11 cellular contexts compared by ENCODE assay signal in genomic region chr18:48872234-48873145, GRCh38.
A peak's percentile ranks its signal among the peaks of the same experiment; 100 is the strongest.
DNase-seq lines count a peak whose midpoint lies in the region; ATAC-seq, FAIRE-seq and TF ChIP-seq lines count a peak whose summit lies in the region.
"Had no signal": no experiment of that assay in that cellular context is flagged by ENCODE, and none has a peak within 500 bp of the region (broad histone marks: within the 10 kb centered on the region; RNA-seq: fewer than 3 reads in every experiment).

No MANE protein-coding gene starts in this region.

- peaks cover 29% of the 10 kb centered on the region for H3K4me1 Mint-ChIP-seq in activated CD8-positive, alpha-beta T cell treated with anti-CD3 and anti-CD28 coated beads, Interleukin-2, amount 10 ng/mL, durations not matched to agents 7 days and 5 days (ENCODE audit: low read depth)
- H3K4me1 Mint-ChIP-seq in activated CD8-positive, alpha-beta T cell treated with anti-CD3 and anti-CD28 coated beads for 36 hours (ENCODE audit: low read depth) = peaks cover 36% of the 10 kb centered on the region

- no peak for FAIRE-seq in urothelium cell line (lab: Jason Lieb, UNC)
- FAIRE-seq: kidney had no signal

- CTCF ChIA-PET in activated CD8-positive, alpha-beta T cell treated with anti-CD3 and anti-CD28 coated beads, Interleukin-2, amount 10 ng/mL, durations not matched to agents 7 days and 5 days (lab: Charles Lee) = no interaction called here
- CTCF ChIA-PET in activated CD8-positive, alpha-beta T cell treated with anti-CD3 and anti-CD28 coated beads for 36 hours (lab: Charles Lee) = no interaction called here

- intact Hi-C loops in activated CD8-positive, alpha-beta T cell treated with anti-CD3 and anti-CD28 coated beads for 36 hours (cut with micrococcal nuclease) = no loop called here
- intact Hi-C loops in posterior vena cava (cut with DNase I) = no loop called here

- H3K4me1 ChIP-seq in SJSA1 (replicated peaks) = peaks cover 32% of the 10 kb centered on the region

- ATAC-seq in activated CD8-positive, alpha-beta T cell treated with anti-CD3 and anti-CD28 coated beads, Interleukin-2, amount 10 ng/mL, durations not matched to agents 7 days and 5 days = no peak
- ATAC-seq in activated CD8-positive, alpha-beta T cell treated with anti-CD3 and anti-CD28 coated beads for 36 hours = no peak

- H3K9me3 ChIP-seq in SJSA1 (replicated peaks) = no peaks in the 10 kb centered on the region

- peak overlapping the region; percentile 39; the same call in 1 of the 2 replicates for H3K27ac ChIP-seq in SJSA1

- no peaks in the 10 kb centered on the region for H3K27me3 Mint-ChIP-seq in activated CD8-positive, alpha-beta T cell treated with anti-CD3 and anti-CD28 coated beads, Interleukin-2, amount 10 ng/mL, durations not matched to agents 7 days and 5 days (ENCODE audit: low read depth)
- H3K27me3 Mint-ChIP-seq in activated CD8-positive, alpha-beta T cell treated with anti-CD3 and anti-CD28 coated beads for 36 hours = no peaks in the 10 kb centered on the region

- no peaks in the 10 kb centered on the region for H3K27me3 ChIP-seq in SJSA1 (replicated peaks)
- H3K27me3 ChIP-seq: dorsolateral prefrontal cortex had no signal

- no peaks in the 10 kb centered on the region for H3K9me3 Mint-ChIP-seq in activated CD8-positive, alpha-beta T cell treated with anti-CD3 and anti-CD28 coated beads, Interleukin-2, amount 10 ng/mL, durations not matched to agents 7 days and 5 days (ENCODE audit: insufficient read depth)
- no peaks in the 10 kb centered on the region for H3K9me3 Mint-ChIP-seq in activated CD8-positive, alpha-beta T cell treated with anti-CD3 and anti-CD28 coated beads for 36 hours

- POLR2A ChIA-PET in activated CD8-positive, alpha-beta T cell treated with anti-CD3 and anti-CD28 coated beads, Interleukin-2, amount 10 ng/mL, durations not matched to agents 7 days and 5 days (lab: Charles Lee) = no interaction called here
- POLR2A ChIA-PET in activated CD8-positive, alpha-beta T cell treated with anti-CD3 and anti-CD28 coated beads for 36 hours (lab: Charles Lee) = no interaction called here

- no peaks in the 10 kb centered on the region for H3K36me3 ChIP-seq in SJSA1

- H3K4me3 ChIP-seq in SJSA1 = no peak overlapping the region
- H3K4me3 ChIP-seq in fibroblast of mammary gland (ENCODE audit: control insufficient read depth, low read depth, low read length) = no peak overlapping the region
- H3K4me3 ChIP-seq: dorsolateral prefrontal cortex had no signal

- peak overlapping the region; percentile 36 for H3K27ac Mint-ChIP-seq in activated CD8-positive, alpha-beta T cell treated with anti-CD3 and anti-CD28 coated beads, Interleukin-2, amount 10 ng/mL, durations not matched to agents 7 days and 5 days
- H3K27ac Mint-ChIP-seq in activated CD8-positive, alpha-beta T cell treated with anti-CD3 and anti-CD28 coated beads for 36 hours = no peak overlapping the region

- no peak for DNase-seq in activated CD8-positive, alpha-beta T cell treated with anti-CD3 and anti-CD28 coated beads, Interleukin-2, amount 10 ng/mL, durations not matched to agents 7 days and 5 days
- DNase-seq in activated CD8-positive, alpha-beta T cell treated with anti-CD3 and anti-CD28 coated beads for 36 hours = no peak
- DNase-seq in SJSA1 (ENCODE audit: low read depth in 1 of 2, low spot score in 2 of 2) (no peak), fibroblast of mammary gland (ENCODE audit: low read depth) (peak; percentile 68), urothelium cell line (ENCODE audit: low spot score) (peak; percentile 27), NCI-H1105 treated with DMSO at 0.1 percent for 48 hours (lab: John Stamatoyannopoulos, UW) (no peak), posterior vena cava (ENCODE audit: low spot score) (no peak), SK-N-DZ (ENCODE audit: low spot score) (no peak)
- DNase-seq: dorsolateral prefrontal cortex, NCI-H2029 had no signal

- H3K36me3 Mint-ChIP-seq in activated CD8-positive, alpha-beta T cell treated with anti-CD3 and anti-CD28 coated beads, Interleukin-2, amount 10 ng/mL, durations not matched to agents 7 days and 5 days (ENCODE audit: low read depth) = no peaks in the 10 kb centered on the region
- H3K36me3 Mint-ChIP-seq in activated CD8-positive, alpha-beta T cell treated with anti-CD3 and anti-CD28 coated beads for 36 hours (ENCODE audit: low read depth) = no peaks in the 10 kb centered on the region

- H3K4me3 Mint-ChIP-seq in activated CD8-positive, alpha-beta T cell treated with anti-CD3 and anti-CD28 coated beads, Interleukin-2, amount 10 ng/mL, durations not matched to agents 7 days and 5 days = no peak overlapping the region
- H3K4me3 Mint-ChIP-seq in activated CD8-positive, alpha-beta T cell treated with anti-CD3 and anti-CD28 coated beads for 36 hours = no peak overlapping the region

- TF ChIP-seq CTCF in activated CD8-positive, alpha-beta T cell treated with anti-CD3 and anti-CD28 coated beads for 36 hours (IDR thresholded peaks at IDR 0.05) = no peak
- no peak for TF ChIP-seq CTCF in fibroblast of mammary gland (conservative IDR thresholded peaks at IDR 0.05; ENCODE audit: control insufficient read depth, insufficient read depth, low read depth, low read length)

Comparison
In these comparisons a context has a peak if more than half of its experiments do, and no peak if none do; other contexts are left out.
1. DNase-seq: peak in fibroblast of mammary gland (single experiment) and urothelium cell line (single experiment); none in activated CD8-positive, alpha-beta T cell treated with anti-CD3 and anti-CD28 coated beads, Interleukin-2, amount 10 ng/mL, durations not matched to agents 7 days and 5 days (single experiment), activated CD8-positive, alpha-beta T cell treated with anti-CD3 and anti-CD28 coated beads for 36 hours (single experiment), SJSA1 (0 of 2), NCI-H1105 treated with DMSO at 0.1 percent for 48 hours (single experiment), posterior vena cava (single experiment) and SK-N-DZ (single experiment).